8 cellular contexts compared by ENCODE assay signal in genomic region chr20:6127825-6128224, GRCh38. TPM values are rescaled to one million over a fixed set of nuclear protein-coding genes. Genes with fewer than 3 reads are reported as not detected.
"Had no signal": no experiment of that assay in that cellular context is flagged by ENCODE, and none has a peak within 500 bp of the region (broad histone marks: within the 10 kb centered on the region; RNA-seq: fewer than 3 reads in every experiment).

No MANE protein-coding gene starts in this region.

- ATAC-seq: K562 had no signal

- H3K4me2 ChIP-seq: KMS-11 had no signal

- DNase-seq: IMR-90, KBM-7, KG1 had no signal

- H3K4me3 ChIP-seq: K562 had no signal

- H3K27ac ChIP-seq: HL-60, KMS-11 had no signal

- FAIRE-seq: HTR-8/SVneo, K562 had no signal

- H3K9ac ChIP-seq: KMS-11 had no signal

RNA-seq across cellular contexts. Expression of gene FERMT1, which starts 5.0 kb away (rescaled TPM):
- polyA plus RNA-seq: IgD-negative memory B cell, K562 had no signal
